In the genomic region with DNA sequence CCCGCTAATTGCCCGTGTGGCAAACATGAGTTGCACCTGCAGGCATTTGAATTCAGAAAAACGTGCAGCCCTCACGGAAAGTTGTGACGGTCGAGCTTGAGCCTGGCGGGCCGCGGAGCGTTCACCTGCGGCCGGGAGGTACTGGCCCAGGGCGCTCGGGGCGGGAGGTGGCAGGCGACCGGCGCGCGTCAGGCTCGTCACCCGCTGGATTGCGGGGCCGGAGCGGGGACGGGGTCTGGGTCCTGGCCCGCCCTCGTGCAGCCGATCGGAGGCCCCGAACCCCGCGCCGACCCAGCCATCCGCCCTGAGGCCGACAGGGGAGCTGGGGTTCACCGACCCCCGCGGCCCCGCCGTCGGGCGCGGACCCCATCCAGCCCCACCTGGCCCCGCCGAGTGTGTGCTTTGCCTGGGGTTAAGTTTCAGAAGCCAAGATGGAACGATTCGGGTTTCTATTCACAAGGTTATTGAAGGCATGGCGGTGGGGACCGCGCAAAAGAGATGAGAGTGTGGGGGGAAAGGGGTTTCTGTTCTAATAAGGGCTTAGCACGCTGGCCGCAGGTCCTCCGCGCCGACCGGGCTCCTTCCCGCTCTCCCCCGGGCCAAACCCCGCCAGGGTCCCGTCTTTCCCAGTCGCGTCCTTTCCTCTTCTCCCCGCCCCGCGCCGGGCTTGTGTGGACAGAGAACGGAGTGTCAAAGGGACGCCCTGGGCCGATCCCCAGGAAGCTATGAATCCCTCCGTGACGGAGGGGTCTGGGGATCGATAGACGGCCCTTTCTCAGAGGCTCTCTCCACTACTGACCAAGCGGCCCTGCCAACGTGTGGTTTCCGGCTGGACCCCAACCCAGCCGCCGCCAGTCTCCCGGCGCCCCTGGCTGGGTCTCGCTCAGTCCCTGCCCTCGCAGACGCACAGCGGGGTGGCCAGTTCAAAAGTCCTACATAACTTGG, we compare ENCODE assay signal across 1 cellular context.
TF ChIP-seq lines count a peak whose summit lies in the region.

No MANE protein-coding gene starts in this region.

TF ChIP-seq in HCT116, 20 proteins besides CTCF, POLR2A, EP300 and RAD21:
- TF ChIP-seq POLR2AphosphoS5 (IDR thresholded peaks at IDR 0.05; ENCODE audit: low read depth, low read length) (no peak), CBX3 (IDR thresholded peaks at IDR 0.05; ENCODE audit: low read depth) (no peak), SRF (IDR thresholded peaks at IDR 0.05; ENCODE audit: low read depth) (no peak), CEBPB (IDR thresholded peaks at IDR 0.05; ENCODE audit: low read depth) (no peak), SIN3A (IDR thresholded peaks at IDR 0.05; ENCODE audit: low read depth) (no peak), EZH2phosphoT487 (IDR thresholded peaks at IDR 0.05; ENCODE audit: borderline replicate concordance) (no peak), EZH2 (IDR thresholded peaks at IDR 0.05) (no peak), EGR1 (IDR thresholded peaks at IDR 0.05; ENCODE audit: low read depth) (no peak), YY1 (IDR thresholded peaks at IDR 0.05; ENCODE audit: extremely low read depth, insufficient replicate concordance, low read depth, low read length) (no peak), ELF1 (IDR thresholded peaks at IDR 0.05; ENCODE audit: borderline replicate concordance, low read depth) (no peak), ZNF274 (IDR thresholded peaks at IDR 0.05; ENCODE audit: low read depth, low read length) (no peak), SP1 (IDR thresholded peaks at IDR 0.05; ENCODE audit: low read depth) (no peak), TCF7L2 (IDR thresholded peaks at IDR 0.05; ENCODE audit: borderline replicate concordance, extremely low read depth, insufficient read depth, insufficient read length) (no peak), FOSL1 (IDR thresholded peaks at IDR 0.05; ENCODE audit: low read depth) (no peak)
- TF ChIP-seq, protein P1, sequence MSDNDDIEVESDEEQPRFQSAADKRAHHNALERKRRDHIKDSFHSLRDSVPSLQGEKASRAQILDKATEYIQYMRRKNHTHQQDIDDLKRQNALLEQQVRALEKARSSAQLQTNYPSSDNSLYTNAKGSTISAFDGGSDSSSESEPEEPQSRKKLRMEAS (IDR thresholded peaks at IDR 0.05) = no peak
- TF ChIP-seq, protein P2, sequence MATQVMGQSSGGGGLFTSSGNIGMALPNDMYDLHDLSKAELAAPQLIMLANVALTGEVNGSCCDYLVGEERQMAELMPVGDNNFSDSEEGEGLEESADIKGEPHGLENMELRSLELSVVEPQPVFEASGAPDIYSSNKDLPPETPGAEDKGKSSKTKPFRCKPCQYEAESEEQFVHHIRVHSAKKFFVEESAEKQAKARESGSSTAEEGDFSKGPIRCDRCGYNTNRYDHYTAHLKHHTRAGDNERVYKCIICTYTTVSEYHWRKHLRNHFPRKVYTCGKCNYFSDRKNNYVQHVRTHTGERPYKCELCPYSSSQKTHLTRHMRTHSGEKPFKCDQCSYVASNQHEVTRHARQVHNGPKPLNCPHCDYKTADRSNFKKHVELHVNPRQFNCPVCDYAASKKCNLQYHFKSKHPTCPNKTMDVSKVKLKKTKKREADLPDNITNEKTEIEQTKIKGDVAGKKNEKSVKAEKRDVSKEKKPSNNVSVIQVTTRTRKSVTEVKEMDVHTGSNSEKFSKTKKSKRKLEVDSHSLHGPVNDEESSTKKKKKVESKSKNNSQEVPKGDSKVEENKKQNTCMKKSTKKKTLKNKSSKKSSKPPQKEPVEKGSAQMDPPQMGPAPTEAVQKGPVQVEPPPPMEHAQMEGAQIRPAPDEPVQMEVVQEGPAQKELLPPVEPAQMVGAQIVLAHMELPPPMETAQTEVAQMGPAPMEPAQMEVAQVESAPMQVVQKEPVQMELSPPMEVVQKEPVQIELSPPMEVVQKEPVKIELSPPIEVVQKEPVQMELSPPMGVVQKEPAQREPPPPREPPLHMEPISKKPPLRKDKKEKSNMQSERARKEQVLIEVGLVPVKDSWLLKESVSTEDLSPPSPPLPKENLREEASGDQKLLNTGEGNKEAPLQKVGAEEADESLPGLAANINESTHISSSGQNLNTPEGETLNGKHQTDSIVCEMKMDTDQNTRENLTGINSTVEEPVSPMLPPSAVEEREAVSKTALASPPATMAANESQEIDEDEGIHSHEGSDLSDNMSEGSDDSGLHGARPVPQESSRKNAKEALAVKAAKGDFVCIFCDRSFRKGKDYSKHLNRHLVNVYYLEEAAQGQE (IDR thresholded peaks at IDR 0.05; ENCODE audit: low read depth) = no peak
- TF ChIP-seq, protein P3, sequence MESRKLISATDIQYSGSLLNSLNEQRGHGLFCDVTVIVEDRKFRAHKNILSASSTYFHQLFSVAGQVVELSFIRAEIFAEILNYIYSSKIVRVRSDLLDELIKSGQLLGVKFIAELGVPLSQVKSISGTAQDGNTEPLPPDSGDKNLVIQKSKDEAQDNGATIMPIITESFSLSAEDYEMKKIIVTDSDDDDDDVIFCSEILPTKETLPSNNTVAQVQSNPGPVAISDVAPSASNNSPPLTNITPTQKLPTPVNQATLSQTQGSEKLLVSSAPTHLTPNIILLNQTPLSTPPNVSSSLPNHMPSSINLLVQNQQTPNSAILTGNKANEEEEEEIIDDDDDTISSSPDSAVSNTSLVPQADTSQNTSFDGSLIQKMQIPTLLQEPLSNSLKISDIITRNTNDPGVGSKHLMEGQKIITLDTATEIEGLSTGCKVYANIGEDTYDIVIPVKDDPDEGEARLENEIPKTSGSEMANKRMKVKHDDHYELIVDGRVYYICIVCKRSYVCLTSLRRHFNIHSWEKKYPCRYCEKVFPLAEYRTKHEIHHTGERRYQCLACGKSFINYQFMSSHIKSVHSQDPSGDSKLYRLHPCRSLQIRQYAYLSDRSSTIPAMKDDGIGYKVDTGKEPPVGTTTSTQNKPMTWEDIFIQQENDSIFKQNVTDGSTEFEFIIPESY (IDR thresholded peaks at IDR 0.05; ENCODE audit: extremely low read depth, insufficient replicate concordance, low read length) = no peak
